In genomic region chr1:30822966-30823581, GRCh38 we compare ENCODE assay signal across 10 cellular contexts.
DNase-seq lines count a peak whose midpoint lies in the region; ATAC-seq, FAIRE-seq and TF ChIP-seq lines count a peak whose summit lies in the region.
"Had no signal": no experiment of that assay in that cellular context is flagged by ENCODE, and none has a peak within 500 bp of the region (broad histone marks: within the 10 kb centered on the region; RNA-seq: fewer than 3 reads in every experiment).

No MANE protein-coding gene starts in this region.

- no peaks in the 10 kb centered on the region for H3K36me3 ChIP-seq in bronchial epithelial cell (ENCODE audit: control insufficient read depth, insufficient read depth, low read length)
- H3K36me3 ChIP-seq in urinary bladder (ENCODE audit: insufficient read depth): no peaks in the 10 kb centered on the region
- no peaks in the 10 kb centered on the region for H3K36me3 ChIP-seq in BE2C

- peak overlapping the region; percentile 92 for H3K27ac ChIP-seq in urinary bladder (ENCODE audit: low read depth)
- H3K27ac ChIP-seq: SK-N-MC had no signal

- H3K4me3 ChIP-seq in bronchial epithelial cell (ENCODE audit: low read depth, low read length) (no peak overlapping the region), urinary bladder (ENCODE audit: low read depth, low read length) (no peak overlapping the region), BE2C (ENCODE audit: low read depth, low read length) (no peak overlapping the region)

- peak; percentile 58 for FAIRE-seq in bronchial epithelial cell (lab: Jason Lieb, UNC)

- TF ChIP-seq CTCF in bronchial epithelial cell (IDR thresholded peaks at IDR 0.05; ENCODE audit: insufficient read depth, low read length, severe bottlenecking) (no peak), mesothelial cell of epicardium (IDR thresholded peaks at IDR 0.05; ENCODE audit: unreplicated experiment) (no peak), BE2C (IDR thresholded peaks at IDR 0.05; ENCODE audit: low read depth, low read length) (no peak)

- peak; percentile 34 to 62 for ATAC-seq in activated T-cell treated with anti-CD3 and anti-CD28 coated beads, Interleukin-2, amount 50 U/mL, for 72 hours (replicated peaks in 1 of 2)

- DNase-seq in activated T-cell treated with anti-CD3 and anti-CD28 coated beads, Interleukin-2, amount 50 U/mL, for 72 hours: peak; percentile 24 to 30
- DNase-seq in activated T-cell treated with anti-CD3 and anti-CD28 coated beads, Interleukin-2, amount 50 U/mL, for 1 hour: no peak
- DNase-seq in bronchial epithelial cell (ENCODE audit: low read depth) (peak; percentile 50), mesothelial cell of epicardium (ENCODE audit: low spot score in 2 of 2, unreplicated experiment in 2 of 2) (no peak), HuH-7.5 (ENCODE audit: low spot score) (no peak), BE2C (no peak), dedifferentiated amniotic fluid mesenchymal stem cell (ENCODE audit: extremely low spot score) (no peak)
- DNase-seq: CD4-positive, CD25-positive, alpha-beta regulatory T cell had no signal

- peaks cover 70% of the 10 kb centered on the region for H3K27me3 Mint-ChIP-seq in activated T-cell treated with anti-CD3 and anti-CD28 coated beads, Interleukin-2, amount 50 U/mL, for 72 hours (ENCODE audit: low read depth)
- peaks cover 14% of the 10 kb centered on the region for H3K27me3 Mint-ChIP-seq in mesothelial cell of epicardium (ENCODE audit: low read depth)

- H3K27me3 ChIP-seq in bronchial epithelial cell (ENCODE audit: control insufficient read depth, insufficient read depth, low read length) (peaks cover 13% of the 10 kb centered on the region), BE2C (no peaks in the 10 kb centered on the region)

- peak overlapping the region in 1 of 2 donors; percentile 24 for H3K4me3 Mint-ChIP-seq in activated T-cell treated with anti-CD3 and anti-CD28 coated beads, Interleukin-2, amount 50 U/mL, for 72 hours
- peak overlapping the region; percentile 5 for H3K4me3 Mint-ChIP-seq in mesothelial cell of epicardium

- H3K9me3 ChIP-seq in BE2C: no peaks in the 10 kb centered on the region

- 52% methylated on average over 6 of the region's 6 CpGs for WGBS in urinary bladder

- H3K4me1 ChIP-seq in urinary bladder (ENCODE audit: insufficient read depth) (no peaks in the 10 kb centered on the region), BE2C (peaks cover 9% of the 10 kb centered on the region)

- H3K4me1 Mint-ChIP-seq in activated T-cell treated with anti-CD3 and anti-CD28 coated beads, Interleukin-2, amount 50 U/mL, for 72 hours (ENCODE audit: low read depth): peaks cover 28% of the 10 kb centered on the region
- H3K4me1 Mint-ChIP-seq in mesothelial cell of epicardium: peaks cover 39% of the 10 kb centered on the region

- H3K36me3 Mint-ChIP-seq in activated T-cell treated with anti-CD3 and anti-CD28 coated beads, Interleukin-2, amount 50 U/mL, for 72 hours (ENCODE audit: insufficient read depth in 2 of 2): no peaks in the 10 kb centered on the region
- no peaks in the 10 kb centered on the region for H3K36me3 Mint-ChIP-seq in mesothelial cell of epicardium
- H3K36me3 Mint-ChIP-seq: CD4-positive, CD25-positive, alpha-beta regulatory T cell had no signal

- H3K9me3 Mint-ChIP-seq in activated T-cell treated with anti-CD3 and anti-CD28 coated beads, Interleukin-2, amount 50 U/mL, for 72 hours: no peaks in the 10 kb centered on the region
- H3K9me3 Mint-ChIP-seq in mesothelial cell of epicardium: no peaks in the 10 kb centered on the region

- H3K27ac Mint-ChIP-seq in activated T-cell treated with anti-CD3 and anti-CD28 coated beads, Interleukin-2, amount 50 U/mL, for 72 hours: no peak overlapping the region
- H3K27ac Mint-ChIP-seq in mesothelial cell of epicardium: peak overlapping the region; percentile 99
- H3K27ac Mint-ChIP-seq: CD4-positive, CD25-positive, alpha-beta regulatory T cell had no signal

Comparison
In these comparisons a context has a peak if more than half of its experiments do, and no peak if none do; other contexts are left out.
1. DNase-seq: peak in activated T-cell treated with anti-CD3 and anti-CD28 coated beads, Interleukin-2, amount 50 U/mL, for 72 hours (2 of 2) and bronchial epithelial cell (single experiment); none in activated T-cell treated with anti-CD3 and anti-CD28 coated beads, Interleukin-2, amount 50 U/mL, for 1 hour (single experiment), mesothelial cell of epicardium (0 of 2), HuH-7.5 (single experiment), BE2C (single experiment) and dedifferentiated amniotic fluid mesenchymal stem cell (single experiment).